Comparison of ENCODE assay signal across 15 cellular contexts in the genomic region with DNA sequence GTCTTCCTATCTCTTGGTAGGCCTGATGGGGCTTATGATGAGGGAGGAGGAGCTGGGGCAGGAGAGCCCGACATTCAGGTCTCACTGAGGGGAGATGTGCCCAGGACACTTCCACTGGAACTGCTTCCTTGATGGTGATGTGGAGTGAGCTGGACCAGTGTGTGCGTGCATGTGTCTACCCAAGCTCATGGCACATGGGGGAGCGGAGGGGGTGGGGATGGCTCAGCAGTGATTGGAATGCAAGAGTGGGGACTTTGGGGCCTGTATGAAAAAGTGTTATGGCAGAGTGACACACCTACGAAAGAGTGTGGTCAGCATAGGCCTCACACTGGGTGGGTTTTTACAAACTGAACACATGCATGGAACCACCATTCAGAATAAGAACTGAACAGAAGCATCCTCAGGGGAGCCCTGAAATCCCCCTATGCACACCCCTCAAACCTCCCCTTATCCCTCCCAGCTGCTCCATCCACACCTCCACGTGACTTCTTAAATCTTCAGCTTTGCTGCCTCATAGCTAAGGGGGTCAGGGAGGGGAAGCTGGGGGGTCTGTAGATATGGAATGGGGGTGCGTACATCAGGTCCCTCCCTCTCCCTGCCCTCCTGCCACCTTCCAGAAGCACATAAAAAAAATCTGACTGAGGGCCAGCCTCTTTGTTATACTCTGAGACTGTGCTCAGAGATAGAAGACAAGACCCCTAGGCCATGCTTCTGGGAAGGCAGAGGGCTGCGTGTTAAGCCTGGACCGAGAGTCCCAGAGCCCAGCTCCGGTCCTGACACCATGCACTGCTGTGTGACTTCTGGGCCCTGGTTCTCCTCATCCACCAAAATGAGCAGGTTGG. TPM values are rescaled to one million over a fixed set of nuclear protein-coding genes. Genes with fewer than 3 reads are reported as not detected.
A peak's percentile ranks its signal among the peaks of the same experiment; 100 is the strongest.
DNase-seq lines count a peak whose midpoint lies in the region; ATAC-seq and TF ChIP-seq lines count a peak whose summit lies in the region.
"Had no signal": no experiment of that assay in that cellular context is flagged by ENCODE, and none has a peak within 500 bp of the region (broad histone marks: within the 10 kb centered on the region; RNA-seq: fewer than 3 reads in every experiment).

No MANE protein-coding gene starts in this region.

- H3K23ac ChIP-seq in mesendoderm (ENCODE audit: low read length), result no peak overlapping the region

- no peak overlapping the region for H2BK15ac ChIP-seq in mesendoderm (replicated peaks; ENCODE audit: low read depth)

- H2AK5ac ChIP-seq in mesendoderm (ENCODE audit: low read length), result no peak overlapping the region

- intact Hi-C loops in Panc1 (cut with micrococcal nuclease; ENCODE audit: unreplicated experiment), result no loop called here

- no peak overlapping the region for H4K8ac ChIP-seq in mesendoderm (ENCODE audit: low read depth, low read length)

- H3K9ac ChIP-seq in liver (ENCODE audit: low read depth in 1 of 2, low read length in 2 of 2) (no peak overlapping the region), skeletal muscle tissue (ENCODE audit: low read depth in 1 of 3, low read length in 3 of 3) (peak overlapping the region in 2 of 3 donors; percentile 51 to 60), mesendoderm (ENCODE audit: low read length) (no peak overlapping the region)

- no peaks in the 10 kb centered on the region for H3K27me3 Mint-ChIP-seq in activated T-cell treated with anti-CD3 and anti-CD28 coated beads, Interleukin-2, amount 50 U/mL, for 24 hours
- H3K27me3 Mint-ChIP-seq: central memory CD8-positive, alpha-beta T cell had no signal

- H3K4ac ChIP-seq in mesendoderm (ENCODE audit: low read depth, low read length), result no peak overlapping the region

- no peaks in the 10 kb centered on the region for H3K9me3 Mint-ChIP-seq in activated T-cell treated with anti-CD3 and anti-CD28 coated beads, Interleukin-2, amount 50 U/mL, for 24 hours
- H3K9me3 Mint-ChIP-seq: central memory CD8-positive, alpha-beta T cell had no signal

- peak overlapping the region; percentile 64 for H3K27ac ChIP-seq in Panc1 (ENCODE audit: low read length)
- H3K27ac ChIP-seq in liver (ENCODE audit: low read depth in 1 of 2, low read length in 2 of 2), result peak overlapping the region; percentile 40 to 88
- peak overlapping the region; percentile 92 for H3K27ac ChIP-seq in skeletal muscle tissue (ENCODE audit: low read depth, low read length)
- no peak overlapping the region for H3K27ac ChIP-seq in mesendoderm (ENCODE audit: low read depth, low read length)

- H3K79me2 ChIP-seq in mesendoderm (ENCODE audit: control insufficient read depth, insufficient read depth, low read length), result no peaks in the 10 kb centered on the region

- H3K9me3 ChIP-seq in Panc1 (ENCODE audit: control insufficient read depth, insufficient read depth, low read depth, low read length), result no peaks in the 10 kb centered on the region
- H3K9me3 ChIP-seq in liver (ENCODE audit: control insufficient read depth in 4 of 4, low read length in 3 of 4), result no peaks in the 10 kb centered on the region
- H3K9me3 ChIP-seq in skeletal muscle tissue (ENCODE audit: control insufficient read depth in 3 of 3, low read length in 3 of 3), result no peaks in the 10 kb centered on the region

- BruUV-seq in Panc1 (replicated peaks; lab: Mats Ljungman, UMichigan), result no TSS peak

- H3K56ac ChIP-seq in mesendoderm (ENCODE audit: low read length), result no peak overlapping the region

- H3K18ac ChIP-seq in mesendoderm (ENCODE audit: low read length), result no peak overlapping the region

- peaks cover 74% of the 10 kb centered on the region for H3K4me1 Mint-ChIP-seq in activated T-cell treated with anti-CD3 and anti-CD28 coated beads, Interleukin-2, amount 50 U/mL, for 24 hours (ENCODE audit: low read depth)

- POLR2A ChIA-PET in Panc1 (lab: Charles Lee), result interaction anchor here (0.6 to 0.7 kb wide), 3 partner anchors 11 to 540 kb away, joined by 5 to 9 read pairs (median 6); no protein-coding TSS in a partner anchor

- no peak overlapping the region for H3K4me3 Mint-ChIP-seq in activated T-cell treated with anti-CD3 and anti-CD28 coated beads, Interleukin-2, amount 50 U/mL, for 24 hours
- H3K4me3 Mint-ChIP-seq: activated CD8-positive, alpha-beta T cell treated with anti-CD3 and anti-CD28 coated beads, Interleukin-2, amount 10 ng/mL, durations not matched to agents 7 days and 5 days; central memory CD8-positive, alpha-beta T cell had no signal

- H3K79me1 ChIP-seq in mesendoderm (ENCODE audit: low read length), result no peaks in the 10 kb centered on the region

- no peak overlapping the region for H4K5ac ChIP-seq in mesendoderm (ENCODE audit: low read length)

- H3K4me2 ChIP-seq in mesendoderm (ENCODE audit: low read length), result no peak overlapping the region

- H2BK5ac ChIP-seq in mesendoderm (ENCODE audit: low read length), result no peak overlapping the region

- H3K4me3 ChIP-seq in Panc1 (ENCODE audit: low read depth in 2 of 2, low read length in 2 of 2) (no peak overlapping the region), liver (ENCODE audit: low read depth in 1 of 3, low read length in 3 of 3) (no peak overlapping the region), skeletal muscle tissue (ENCODE audit: low read length in 3 of 3) (no peak overlapping the region), mesendoderm (ENCODE audit: low read length) (no peak overlapping the region)

- in situ Hi-C loops in Panc1 (cut with HindIII; ENCODE audit: low pct_unique_long_range_greater_than_20kb, low sequenced_read_pairs), result no loop called here

- CTCF ChIA-PET in Panc1 (lab: Charles Lee), result no interaction called here

- no peak overlapping the region for H2BK120ac ChIP-seq in mesendoderm (ENCODE audit: low read depth, low read length)

- 91% methylated on average over 9 of the region's 9 CpGs for WGBS in liver
- no CpG with 5 or more reads among the region's 9 CpGs for whole genome bisulfite sequencing in mesendoderm (ENCODE audit: extremely low coverage, insufficient coverage, low lambda C conversion rate)

- H3K4me1 ChIP-seq in Panc1 (ENCODE audit: control insufficient read depth, insufficient read depth, low read length), result peaks cover 45% of the 10 kb centered on the region
- peaks cover 23 to 81% (median 55%) of the 10 kb centered on the region in 4 donors for H3K4me1 ChIP-seq in liver (ENCODE audit: control insufficient read depth in 4 of 4, insufficient read depth in 4 of 4, low read length in 3 of 4)
- peaks cover 44 to 60% (median 53%) of the 10 kb centered on the region in 3 donors for H3K4me1 ChIP-seq in skeletal muscle tissue (ENCODE audit: control insufficient read depth in 3 of 3, insufficient read depth in 3 of 3, low read length in 3 of 3)
- H3K4me1 ChIP-seq in mesendoderm (ENCODE audit: control insufficient read depth, low read depth, low read length), result no peaks in the 10 kb centered on the region

- DNase-seq in activated T-cell treated with anti-CD3 and anti-CD28 coated beads, Interleukin-2, amount 50 U/mL, for 24 hours, result peak; percentile 33
- no peak for DNase-seq in activated T-cell treated with anti-CD3 and anti-CD28 coated beads, Interleukin-2, amount 50 U/mL, for 48 hours
- DNase-seq in Panc1 (ENCODE audit: low read depth, low spot score) (no peak), NCI-H1436 (lab: John Stamatoyannopoulos, UW) (no peak), mesendoderm (no peak)
- DNase-seq: activated CD8-positive, alpha-beta T cell treated with anti-CD3 and anti-CD28 coated beads, Interleukin-2, amount 10 ng/mL, durations not matched to agents 7 days and 5 days; NCI-H187 treated with DMSO at 0.1 percent for 48 hours; NCI-H345; stimulated activated naive CD4-positive, alpha-beta T cell; SW 1271 had no signal

- no peaks in the 10 kb centered on the region for H3K27me3 ChIP-seq in Panc1 (ENCODE audit: control insufficient read depth, insufficient read depth, low read length)
- H3K27me3 ChIP-seq in liver (ENCODE audit: control insufficient read depth in 4 of 4, insufficient read depth in 4 of 4, low read length in 3 of 4), result no peaks in the 10 kb centered on the region
- no peaks in the 10 kb centered on the region for H3K27me3 ChIP-seq in skeletal muscle tissue (ENCODE audit: control insufficient read depth in 3 of 3, insufficient read depth in 3 of 3, low read length in 3 of 3)
- H3K27me3 ChIP-seq in mesendoderm (ENCODE audit: insufficient read depth, low read length, poor library complexity), result no peaks in the 10 kb centered on the region

- H3K27ac Mint-ChIP-seq in activated T-cell treated with anti-CD3 and anti-CD28 coated beads, Interleukin-2, amount 50 U/mL, for 24 hours, result peak overlapping the region; percentile 70
- H3K27ac Mint-ChIP-seq: activated CD8-positive, alpha-beta T cell treated with anti-CD3 and anti-CD28 coated beads, Interleukin-2, amount 10 ng/mL, durations not matched to agents 7 days and 5 days had no signal

- no peak for TF ChIP-seq RAD21 in liver (IDR thresholded peaks at IDR 0.05)

- H3K36me3 ChIP-seq in Panc1 (ENCODE audit: control insufficient read depth, insufficient read depth, low read length) (no peaks in the 10 kb centered on the region), liver (ENCODE audit: control insufficient read depth in 4 of 4, insufficient read depth in 3 of 4, low read depth in 1 of 4, low read length in 3 of 4) (peaks cover 0 to 6% (median 0%) of the 10 kb centered on the region in 4 donors), skeletal muscle tissue (ENCODE audit: control insufficient read depth in 3 of 3, insufficient read depth in 3 of 3, low read length in 3 of 3) (peaks cover 0 to 3% (median 0%) of the 10 kb centered on the region in 3 donors), mesendoderm (ENCODE audit: control insufficient read depth, insufficient read depth, low read length) (no peaks in the 10 kb centered on the region)

- ATAC-seq in Panc1 (no peak), HG02588 (IDR thresholded peaks at IDR 0.05; ENCODE audit: unreplicated experiment) (no peak)
- ATAC-seq: activated CD8-positive, alpha-beta T cell treated with anti-CD3 and anti-CD28 coated beads, Interleukin-2, amount 10 ng/mL, durations not matched to agents 7 days and 5 days; left lobe of liver had no signal

- TF ChIP-seq CTCF in Panc1 (IDR thresholded peaks at IDR 0.05) (no peak), liver (IDR thresholded peaks at IDR 0.05; ENCODE audit: low read depth, low read length, missing input control) (no peak)

- H3K36me3 Mint-ChIP-seq in activated T-cell treated with anti-CD3 and anti-CD28 coated beads, Interleukin-2, amount 50 U/mL, for 24 hours (ENCODE audit: low read depth), result peaks cover under 1% of the 10 kb centered on the region

TF ChIP-seq in liver, 16 proteins besides CTCF, POLR2A, EP300 and RAD21:
- TF ChIP-seq, protein P1, sequence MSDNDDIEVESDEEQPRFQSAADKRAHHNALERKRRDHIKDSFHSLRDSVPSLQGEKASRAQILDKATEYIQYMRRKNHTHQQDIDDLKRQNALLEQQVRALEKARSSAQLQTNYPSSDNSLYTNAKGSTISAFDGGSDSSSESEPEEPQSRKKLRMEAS (IDR thresholded peaks at IDR 0.05), result no peak
- TF ChIP-seq HNF4G (IDR thresholded peaks at IDR 0.05) (no peak), GABPA (IDR thresholded peaks at IDR 0.05 in 1 of 2, conservative IDR thresholded peaks at IDR 0.05 in 1 of 2) (no peak), EGR1 (IDR thresholded peaks at IDR 0.05; ENCODE audit: low read depth in 2 of 2) (no peak)

RNA-seq across cellular contexts. Expression of gene IL6R, which starts 11.6 kb away (rescaled TPM):
- total RNA-seq in Panc1 (2021; ENCODE audit: unreplicated experiment) (12.2 TPM), liver (10 to 100 TPM; 47.0 to 67.6 TPM), skeletal muscle tissue (5.2 TPM)
- polyA plus RNA-seq in Panc1 (2012; ENCODE audit: insufficient read length), result 14.1 TPM
- polyA plus RNA-seq in liver, result 10 to 100 TPM; 18.8 to 23.6 TPM
- polyA plus RNA-seq in mesendoderm (2013, experiment 1 of 2), result 2.4 TPM
- polyA plus RNA-seq in mesendoderm (2013, experiment 2 of 2), result 3.6 TPM

Comparison
In these comparisons a context has a peak if more than half of its experiments do, and no peak if none do; other contexts are left out.
1. H3K9ac ChIP-seq: peak in skeletal muscle tissue (2 of 3); none in liver (0 of 2) and mesendoderm (single experiment).